In genomic region chr4:134663742-134664141, GRCh38 we compare ENCODE assay signal across 8 cellular contexts.
"Had no signal": no experiment of that assay in that cellular context is flagged by ENCODE, and none has a peak within 500 bp of the region (broad histone marks: within the 10 kb centered on the region; RNA-seq: fewer than 3 reads in every experiment).

No MANE protein-coding gene starts in this region.

- H3K4me3 ChIP-seq: GM12878 had no signal

- DNase-seq: GDM1, GF-D8 had no signal

- FAIRE-seq: G401.6, GM12878, GM12891, GM12892, GM18507, GM19239 had no signal

- ATAC-seq: GM12878 had no signal
